7 cellular contexts compared by ENCODE assay signal in genomic region chr17:15847447-15848213, GRCh38.
DNase-seq lines count a peak whose midpoint lies in the region; ATAC-seq, FAIRE-seq and TF ChIP-seq lines count a peak whose summit lies in the region.
"Not testable (repeated sequence)": the region's sequence is repeated elsewhere in the genome, so short reads cannot be mapped to it uniquely, and the experiment has no call there.

No MANE protein-coding gene starts in this region.

- DNase-seq in EH (ENCODE audit: low read depth): peak; percentile 64
- DNase-seq in HFFc6: peak; percentile 10
- peak; percentile 20 for DNase-seq in Panc1 (ENCODE audit: low read depth, low spot score)
- peak; percentile 21 for DNase-seq in brain pericyte (ENCODE audit: low read depth, low spot score)
- peak; percentile 60 for DNase-seq in fibroblast of pulmonary artery (ENCODE audit: low read depth)
- DNase-seq in keratinocyte (ENCODE audit: low read depth, low spot score); naive thymus-derived CD4-positive, alpha-beta T cell: not testable (repeated sequence)

- H3K27me3 ChIP-seq in Panc1 (ENCODE audit: control insufficient read depth, insufficient read depth, low read length); keratinocyte (ENCODE audit: control insufficient read depth, extremely low read depth, insufficient read depth, low read length); naive thymus-derived CD4-positive, alpha-beta T cell (ENCODE audit: control insufficient read depth in 2 of 2, insufficient read depth in 2 of 2, low read length in 2 of 2): not testable (repeated sequence)

- peak; percentile 53 for FAIRE-seq in keratinocyte (lab: Jason Lieb, UNC)

- H3K9ac ChIP-seq in keratinocyte (ENCODE audit: control insufficient read depth, extremely low read depth, insufficient read depth, low read length): not testable (repeated sequence)

- not testable (repeated sequence) for H3K79me2 ChIP-seq in keratinocyte (ENCODE audit: control insufficient read depth, insufficient read depth, low read length)

- H3K27ac Mint-ChIP-seq in HFFc6; naive thymus-derived CD4-positive, alpha-beta T cell: not testable (repeated sequence)

- H3K4me1 Mint-ChIP-seq in HFFc6 (ENCODE audit: low read depth): peaks cover 22% of the 10 kb centered on the region
- not testable (repeated sequence) for H3K4me1 Mint-ChIP-seq in naive thymus-derived CD4-positive, alpha-beta T cell

- H2AFZ ChIP-seq in keratinocyte (ENCODE audit: control insufficient read depth, low read length): not testable (repeated sequence)

- not testable (repeated sequence) for TF ChIP-seq CTCF in HFFc6 (IDR thresholded peaks at IDR 0.05); Panc1 (IDR thresholded peaks at IDR 0.05); fibroblast of pulmonary artery (IDR thresholded peaks at IDR 0.05; ENCODE audit: low read length, missing control alignments); keratinocyte (optimal IDR thresholded peaks at IDR 0.05 in 1 of 3, IDR thresholded peaks at IDR 0.05 in 1 of 3, conservative IDR thresholded peaks at IDR 0.05 in 1 of 3; ENCODE audit: extremely low read depth in 1 of 3, insufficient read depth in 2 of 3, low read length in 3 of 3)

- not testable (repeated sequence) for H3K9me1 ChIP-seq in keratinocyte (ENCODE audit: control insufficient read depth, extremely low read depth, insufficient read depth, low read length)

- not testable (repeated sequence) for H3K36me3 ChIP-seq in Panc1 (ENCODE audit: control insufficient read depth, insufficient read depth, low read length); keratinocyte (ENCODE audit: control insufficient read depth in 2 of 2, extremely low read depth in 1 of 2, insufficient read depth in 2 of 2, low read length in 2 of 2); naive thymus-derived CD4-positive, alpha-beta T cell (ENCODE audit: control insufficient read depth in 2 of 3, insufficient read depth in 3 of 3, low read length in 3 of 3)

- not testable (repeated sequence) for H3K9me3 Mint-ChIP-seq in HFFc6; naive thymus-derived CD4-positive, alpha-beta T cell

- not testable (repeated sequence) for H3K36me3 Mint-ChIP-seq in HFFc6 (ENCODE audit: low read depth); naive thymus-derived CD4-positive, alpha-beta T cell

- peak; percentile 63 for ATAC-seq in Panc1
- peak; percentile 63 for ATAC-seq in naive thymus-derived CD4-positive, alpha-beta T cell

- not testable (repeated sequence) for H4K20me1 ChIP-seq in keratinocyte (ENCODE audit: control insufficient read depth, extremely low read depth, insufficient read depth, low read length)

- H3K27ac ChIP-seq in Panc1 (ENCODE audit: low read length); keratinocyte (ENCODE audit: control insufficient read depth, insufficient read depth, low read length); naive thymus-derived CD4-positive, alpha-beta T cell (ENCODE audit: low read depth, low read length): not testable (repeated sequence)

- intact Hi-C loops in Panc1 (cut with micrococcal nuclease; ENCODE audit: unreplicated experiment); naive thymus-derived CD4-positive, alpha-beta T cell (cut with micrococcal nuclease): not testable (repeated sequence)

- not testable (repeated sequence) for H3K9me3 ChIP-seq in Panc1 (ENCODE audit: control insufficient read depth, insufficient read depth, low read depth, low read length); keratinocyte (ENCODE audit: control insufficient read depth, low read depth, low read length); naive thymus-derived CD4-positive, alpha-beta T cell (ENCODE audit: control insufficient read depth in 2 of 3, low read length in 3 of 3)

- POLR2A ChIA-PET in Panc1 (lab: Charles Lee); naive thymus-derived CD4-positive, alpha-beta T cell (lab: Charles Lee): not testable (repeated sequence)

- in situ Hi-C loops in Panc1 (cut with HindIII; ENCODE audit: low pct_unique_long_range_greater_than_20kb, low sequenced_read_pairs): not testable (repeated sequence)

- not testable (repeated sequence) for H3K4me3 Mint-ChIP-seq in HFFc6; naive thymus-derived CD4-positive, alpha-beta T cell

- peaks cover 13% of the 10 kb centered on the region for H3K27me3 Mint-ChIP-seq in HFFc6 (ENCODE audit: insufficient read depth)
- H3K27me3 Mint-ChIP-seq in naive thymus-derived CD4-positive, alpha-beta T cell: not testable (repeated sequence)

- H3K4me1 ChIP-seq in Panc1 (ENCODE audit: control insufficient read depth, insufficient read depth, low read length); keratinocyte (ENCODE audit: control insufficient read depth, extremely low read depth, insufficient read depth, low read length); naive thymus-derived CD4-positive, alpha-beta T cell (ENCODE audit: control insufficient read depth in 2 of 2, insufficient read depth in 2 of 2, low read length in 2 of 2): not testable (repeated sequence)

- CTCF ChIA-PET in Panc1 (lab: Charles Lee); naive thymus-derived CD4-positive, alpha-beta T cell (lab: Charles Lee): not testable (repeated sequence)

- H3K4me2 ChIP-seq in keratinocyte (ENCODE audit: control insufficient read depth, extremely low read depth, insufficient read depth, low read depth, low read length): not testable (repeated sequence)

- not testable (repeated sequence) for H3K4me3 ChIP-seq in Panc1 (ENCODE audit: low read depth in 2 of 2, low read length in 2 of 2); fibroblast of pulmonary artery (replicated peaks; ENCODE audit: low read depth, low read length); keratinocyte (ENCODE audit: control insufficient read depth in 2 of 3, extremely low read depth in 1 of 3, insufficient read depth in 2 of 3, low read depth in 1 of 3, low read length in 3 of 3); naive thymus-derived CD4-positive, alpha-beta T cell (ENCODE audit: low read length)

- not testable (repeated sequence) for BruUV-seq in Panc1 (replicated peaks; lab: Mats Ljungman, UMichigan)

- dilution Hi-C loops in keratinocyte (cut with MboI; ENCODE audit: extremely low pct_ligation_motif_present, low sequenced_read_pairs): not testable (repeated sequence)
